In genomic region chrX:38879631-38880220, GRCh38 we compare ENCODE assay signal across 8 cellular contexts.
DNase-seq lines count a peak whose midpoint lies in the region; ATAC-seq and TF ChIP-seq lines count a peak whose summit lies in the region.

No MANE protein-coding gene starts in this region.

- H4K5ac ChIP-seq in H9 (ENCODE audit: insufficient read length, low read depth, low read length) = no peak overlapping the region

- H2BK12ac ChIP-seq in H9 (ENCODE audit: insufficient read length, low read depth, low read length) = no peak overlapping the region

- no peaks in the 10 kb centered on the region; the same call in 1 of the 2 replicates for H3K27me3 Mint-ChIP-seq in H9 (ENCODE audit: low read depth)

- H2BK15ac ChIP-seq in H9 (ENCODE audit: low read depth, low read length) = no peak overlapping the region

- H3T11ph ChIP-seq in H9 (ENCODE audit: low read length) = no peak overlapping the region

- ATAC-seq in GM18508 (IDR thresholded peaks at IDR 0.05; ENCODE audit: insufficient read depth, unreplicated experiment) = peak; percentile 41
- ATAC-seq in HG02642 (IDR thresholded peaks at IDR 0.05; ENCODE audit: poor library complexity, unreplicated experiment) = peak; percentile 70
- ATAC-seq in esophagus mucosa = peak; percentile 86

- no peak overlapping the region for H3K4me3 Mint-ChIP-seq in H9

- no peak for TF ChIP-seq CTCF in H9 (conservative IDR thresholded peaks at IDR 0.05)

- peaks cover 0 to 2% (median 0%) of the 10 kb centered on the region in 3 experiments; a peak in 2 of 7 replicates for H3K36me3 Mint-ChIP-seq in H9 (ENCODE audit: insufficient read depth in 1 of 3, low read depth in 3 of 3)

- no peak overlapping the region for H3K56ac ChIP-seq in H9 (ENCODE audit: insufficient read length, low read depth, low read length)

- no peak overlapping the region for H3K4ac ChIP-seq in H9 (ENCODE audit: low read depth, low read length)

- peak overlapping the region in 1 of 3 experiments; percentile 72; a peak in 2 of 7 replicates for H3K27ac Mint-ChIP-seq in H9

- no peak overlapping the region for H3K27ac ChIP-seq in H9 (ENCODE audit: insufficient read length, low read depth, low read length)

- no peak overlapping the region for H3K23ac ChIP-seq in H9 (ENCODE audit: insufficient read length, low read depth, low read length)

- H4K8ac ChIP-seq in H9 (replicated peaks; ENCODE audit: insufficient read length, low read depth, low read length) = no peak overlapping the region

- H4K91ac ChIP-seq in H9 (ENCODE audit: insufficient read length, low read depth, low read length) = no peak overlapping the region

- WGBS in H9 (ENCODE audit: extremely low coverage, insufficient read length, low lambda C conversion rate) = no CpG with 5 or more reads among the region's 4 CpGs

- no peak overlapping the region for H2AK5ac ChIP-seq in H9 (ENCODE audit: insufficient read length, low read length)

- no peaks in the 10 kb centered on the region for H3K9me3 ChIP-seq in H9 (ENCODE audit: control insufficient read depth, low read depth, low read length)

- H3K4me2 ChIP-seq in H9 (ENCODE audit: insufficient read depth, insufficient read length, low read length) = no peak overlapping the region

- H3K4me1 Mint-ChIP-seq in H9 = peaks cover 12 to 14% of the 10 kb centered on the region in 2 experiments

- peak; percentile 0 for DNase-seq in NCI-H128 (lab: John Stamatoyannopoulos, UW; ENCODE audit: unreplicated experiment)
- DNase-seq in iPS-NIHi7 (ENCODE audit: extremely low spot score) = no peak
- no peak for DNase-seq in H9
- no peak for DNase-seq in SK-N-DZ (ENCODE audit: low spot score)
- no peak for DNase-seq in stimulated activated CD4-positive, alpha-beta T cell treated with anti-CD3 and anti-CD28 coated beads, Interleukin-2, amount 100 ng/mL, for 24 hours

- H3K79me2 ChIP-seq in H9 (ENCODE audit: insufficient read depth, low read length) = no peaks in the 10 kb centered on the region

- H3K14ac ChIP-seq in H9 (ENCODE audit: insufficient read depth, low read length) = no peak overlapping the region

- no peak overlapping the region for H2BK120ac ChIP-seq in H9 (ENCODE audit: low read depth, low read length, poor library complexity, severe bottlenecking)

- H3K23me2 ChIP-seq in H9 (ENCODE audit: insufficient read length, low read depth, low read length, poor library complexity, severe bottlenecking) = no peaks in the 10 kb centered on the region

- peaks cover 3% of the 10 kb centered on the region; the same call in 1 of the 2 replicates for H3K4me1 ChIP-seq in H9 (ENCODE audit: insufficient read depth, low read length)

- H2BK20ac ChIP-seq in H9 (ENCODE audit: low read depth, low read length, poor library complexity, severe bottlenecking) = no peak overlapping the region

- no peak overlapping the region for H3K18ac ChIP-seq in H9 (ENCODE audit: insufficient read length, low read depth, low read length)

- H3K9ac ChIP-seq in H9 (ENCODE audit: extremely low read depth, insufficient read length, low read length) = no peak overlapping the region

- H3K27me3 ChIP-seq in H9 (ENCODE audit: insufficient read depth, low read length) = no peaks in the 10 kb centered on the region

- H3K9me3 Mint-ChIP-seq in H9 = peaks cover 47 to 67% of the 10 kb centered on the region in 2 experiments

- no peaks in the 10 kb centered on the region for H3K79me1 ChIP-seq in H9 (ENCODE audit: insufficient read depth, low read depth, low read length, poor library complexity, severe bottlenecking)

- H2BK5ac ChIP-seq in H9 (ENCODE audit: insufficient read length, low read length) = no peak overlapping the region

- H2AFZ ChIP-seq in H9 (ENCODE audit: low read length) = no peak overlapping the region

- H4K20me1 ChIP-seq in H9 (ENCODE audit: control insufficient read depth, insufficient read depth, insufficient read length) = no peaks in the 10 kb centered on the region
